1 cellular context compared by ENCODE assay signal in the genomic region with DNA sequence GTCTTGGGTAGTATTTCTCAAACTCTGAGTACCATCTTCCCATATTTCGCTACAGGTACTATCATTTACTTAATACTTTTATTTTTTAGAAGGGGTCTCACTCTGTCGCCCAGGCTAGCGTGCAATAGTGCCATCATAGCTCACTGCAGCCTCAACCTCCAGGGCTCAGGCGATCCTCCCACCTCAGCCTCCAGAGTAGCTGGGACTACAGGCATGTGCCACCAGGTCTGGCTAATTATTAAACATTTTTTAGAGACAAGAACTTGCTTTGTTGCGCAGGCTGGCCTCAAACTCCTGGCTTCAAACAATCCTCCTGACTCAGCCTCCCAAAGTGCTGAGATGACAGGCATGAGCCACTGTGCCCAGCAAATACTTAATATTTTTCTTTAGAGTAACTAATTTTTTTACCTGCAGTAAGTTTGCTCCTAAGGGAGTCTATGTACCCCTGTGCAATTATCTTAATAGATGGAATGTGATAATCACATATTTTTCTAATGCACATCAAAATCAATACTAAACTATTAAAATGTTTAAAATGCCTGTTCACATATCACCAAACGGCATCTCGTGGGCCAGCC.
TF ChIP-seq lines count a peak whose summit lies in the region.

No MANE protein-coding gene starts in this region.

TF ChIP-seq in GM23338, 12 proteins besides CTCF, POLR2A, EP300 and RAD21 (continued from another document):
- TF ChIP-seq, protein P1, sequence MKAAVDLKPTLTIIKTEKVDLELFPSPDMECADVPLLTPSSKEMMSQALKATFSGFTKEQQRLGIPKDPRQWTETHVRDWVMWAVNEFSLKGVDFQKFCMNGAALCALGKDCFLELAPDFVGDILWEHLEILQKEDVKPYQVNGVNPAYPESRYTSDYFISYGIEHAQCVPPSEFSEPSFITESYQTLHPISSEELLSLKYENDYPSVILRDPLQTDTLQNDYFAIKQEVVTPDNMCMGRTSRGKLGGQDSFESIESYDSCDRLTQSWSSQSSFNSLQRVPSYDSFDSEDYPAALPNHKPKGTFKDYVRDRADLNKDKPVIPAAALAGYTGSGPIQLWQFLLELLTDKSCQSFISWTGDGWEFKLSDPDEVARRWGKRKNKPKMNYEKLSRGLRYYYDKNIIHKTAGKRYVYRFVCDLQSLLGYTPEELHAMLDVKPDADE (IDR thresholded peaks at IDR 0.05) = no peak
